Comparison of ENCODE assay signal across 1 cellular context in the genomic region with DNA sequence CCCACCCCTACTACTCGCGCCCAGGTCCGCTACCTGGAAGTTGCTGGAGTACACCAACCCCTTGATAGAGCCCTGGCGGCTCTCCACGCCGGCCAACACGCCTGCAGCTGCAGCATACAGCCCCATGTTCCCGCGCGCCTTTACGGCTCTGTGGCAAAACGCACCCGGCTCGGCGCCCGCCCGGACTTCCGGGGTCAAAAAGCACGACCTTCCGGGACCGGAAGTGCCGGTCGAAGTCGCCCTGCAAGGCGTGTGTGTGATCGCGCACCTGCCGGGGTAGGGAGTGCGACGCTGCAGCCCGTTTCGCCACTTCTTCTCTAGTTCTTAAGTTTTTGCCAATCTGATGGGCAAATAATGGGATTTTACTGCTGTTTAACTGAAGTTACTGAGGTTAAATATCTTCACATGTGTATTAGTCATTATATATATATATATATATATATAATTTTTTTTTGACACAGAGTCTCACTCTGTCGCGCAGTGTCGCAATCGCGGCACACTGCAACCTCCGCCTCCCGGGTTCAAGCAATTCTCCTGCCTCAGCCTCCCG.
A peak's percentile ranks its signal among the peaks of the same experiment; 100 is the strongest.
TF ChIP-seq lines count a peak whose summit lies in the region.

A gene (minus strand): TSS at position 162 of the 550 bp plus-strand sequence. CDS start 36 bp downstream, at position 126.

TF ChIP-seq in H1, 55 proteins besides CTCF, POLR2A, EP300 and RAD21:
- TF ChIP-seq TAF1 (IDR thresholded peaks at IDR 0.05; ENCODE audit: low read depth, low read length): peak; percentile 63; the same call in 1 of the 2 replicates
- peak in 1 of 2 experiments; percentile 59; a peak in 1 of 4 replicates for TF ChIP-seq SIN3A (conservative IDR thresholded peaks at IDR 0.05 in 1 of 2, IDR thresholded peaks at IDR 0.05 in 1 of 2; ENCODE audit: low read depth in 1 of 2, low read length in 2 of 2)
- no peak for TF ChIP-seq CBX5 (IDR thresholded peaks at IDR 0.05; ENCODE audit: low read depth, low read length)
- TF ChIP-seq, protein P1, sequence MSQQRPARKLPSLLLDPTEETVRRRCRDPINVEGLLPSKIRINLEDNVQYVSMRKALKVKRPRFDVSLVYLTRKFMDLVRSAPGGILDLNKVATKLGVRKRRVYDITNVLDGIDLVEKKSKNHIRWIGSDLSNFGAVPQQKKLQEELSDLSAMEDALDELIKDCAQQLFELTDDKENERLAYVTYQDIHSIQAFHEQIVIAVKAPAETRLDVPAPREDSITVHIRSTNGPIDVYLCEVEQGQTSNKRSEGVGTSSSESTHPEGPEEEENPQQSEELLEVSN (IDR thresholded peaks at IDR 0.05): peak; percentile 99
- no peak for TF ChIP-seq BCL11A (IDR thresholded peaks at IDR 0.05; ENCODE audit: low read depth in 2 of 2, low read length in 2 of 2)
- TF ChIP-seq CHD2 (IDR thresholded peaks at IDR 0.05; ENCODE audit: low read length): 0 out of 2 replicates have a peak, but pooled peaks have one; percentile 28
- peak; percentile 75 for TF ChIP-seq POLR2AphosphoS5 (IDR thresholded peaks at IDR 0.05; ENCODE audit: low read depth, low read length)
- TF ChIP-seq SRF (IDR thresholded peaks at IDR 0.05; ENCODE audit: low read depth, low read length): 0 out of 2 replicates have a peak, but pooled peaks have one; percentile 25
- TF ChIP-seq, protein P2, sequence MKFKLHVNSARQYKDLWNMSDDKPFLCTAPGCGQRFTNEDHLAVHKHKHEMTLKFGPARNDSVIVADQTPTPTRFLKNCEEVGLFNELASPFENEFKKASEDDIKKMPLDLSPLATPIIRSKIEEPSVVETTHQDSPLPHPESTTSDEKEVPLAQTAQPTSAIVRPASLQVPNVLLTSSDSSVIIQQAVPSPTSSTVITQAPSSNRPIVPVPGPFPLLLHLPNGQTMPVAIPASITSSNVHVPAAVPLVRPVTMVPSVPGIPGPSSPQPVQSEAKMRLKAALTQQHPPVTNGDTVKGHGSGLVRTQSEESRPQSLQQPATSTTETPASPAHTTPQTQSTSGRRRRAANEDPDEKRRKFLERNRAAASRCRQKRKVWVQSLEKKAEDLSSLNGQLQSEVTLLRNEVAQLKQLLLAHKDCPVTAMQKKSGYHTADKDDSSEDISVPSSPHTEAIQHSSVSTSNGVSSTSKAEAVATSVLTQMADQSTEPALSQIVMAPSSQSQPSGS (IDR thresholded peaks at IDR 0.05; ENCODE audit: low read length): no peak
- peak; percentile 82 for TF ChIP-seq GTF2F1 (IDR thresholded peaks at IDR 0.05; ENCODE audit: borderline replicate concordance, low read depth, low read length)
- TF ChIP-seq SIRT6 (IDR thresholded peaks at IDR 0.05; ENCODE audit: low read length): no peak
- TF ChIP-seq HDAC6 (IDR thresholded peaks at IDR 0.05; ENCODE audit: low read depth, low read length): no peak
- TF ChIP-seq NANOG (IDR thresholded peaks at IDR 0.05; ENCODE audit: insufficient read depth, low read depth, low read length, poor library complexity, severe bottlenecking): no peak
- TF ChIP-seq KDM5A (IDR thresholded peaks at IDR 0.05; ENCODE audit: low read length): no peak
- TF ChIP-seq, protein P3, sequence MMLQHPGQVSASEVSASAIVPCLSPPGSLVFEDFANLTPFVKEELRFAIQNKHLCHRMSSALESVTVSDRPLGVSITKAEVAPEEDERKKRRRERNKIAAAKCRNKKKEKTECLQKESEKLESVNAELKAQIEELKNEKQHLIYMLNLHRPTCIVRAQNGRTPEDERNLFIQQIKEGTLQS (IDR thresholded peaks at IDR 0.05; ENCODE audit: insufficient read depth, low read depth, low read length): no peak
- peak; percentile 80; the same call in 1 of the 2 replicates for TF ChIP-seq EGR1 (IDR thresholded peaks at IDR 0.05; ENCODE audit: borderline replicate concordance, low read depth, low read length)
- peak; percentile 58; the same call in 1 of the 2 replicates for TF ChIP-seq CREB1 (IDR thresholded peaks at IDR 0.05)
- TF ChIP-seq, protein P4, sequence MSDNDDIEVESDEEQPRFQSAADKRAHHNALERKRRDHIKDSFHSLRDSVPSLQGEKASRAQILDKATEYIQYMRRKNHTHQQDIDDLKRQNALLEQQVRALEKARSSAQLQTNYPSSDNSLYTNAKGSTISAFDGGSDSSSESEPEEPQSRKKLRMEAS (IDR thresholded peaks at IDR 0.05): peak; percentile 100
- 0 out of 2 replicates have a peak, but pooled peaks have one; percentile 36 for TF ChIP-seq YY1 (IDR thresholded peaks at IDR 0.05; ENCODE audit: low read depth, low read length)
- TF ChIP-seq TCF12 (IDR thresholded peaks at IDR 0.05; ENCODE audit: low read depth, low read length): peak; percentile 80
- TF ChIP-seq SAP30 (IDR thresholded peaks at IDR 0.05; ENCODE audit: insufficient read depth, insufficient replicate concordance, low read length): no peak
- TF ChIP-seq CEBPB (IDR thresholded peaks at IDR 0.05; ENCODE audit: low read depth, low read length): no peak; the same call in 1 of the 2 replicates
- no peak for TF ChIP-seq NRF1 (IDR thresholded peaks at IDR 0.05; ENCODE audit: low read depth, low read length)
- TF ChIP-seq JUN (IDR thresholded peaks at IDR 0.05; ENCODE audit: low read depth, low read length): no peak
- peak; percentile 39 for TF ChIP-seq KDM4A (IDR thresholded peaks at IDR 0.05; ENCODE audit: low read depth, low read length, severe bottlenecking)
- TF ChIP-seq KDM1A (IDR thresholded peaks at IDR 0.05; ENCODE audit: borderline replicate concordance, low read length): no peak
- TF ChIP-seq HDAC2 (IDR thresholded peaks at IDR 0.05; ENCODE audit: borderline replicate concordance in 1 of 2, low read depth in 2 of 2, low read length in 2 of 2): 0 out of 4 replicates have a peak, but pooled peaks of 1 of the 2 experiments have one; percentile 66
- TF ChIP-seq PHF8 (conservative IDR thresholded peaks at IDR 0.05; ENCODE audit: low read depth, low read length): peak; percentile 81
- TF ChIP-seq GABPA (IDR thresholded peaks at IDR 0.05; ENCODE audit: borderline replicate concordance, insufficient read depth, low read length): peak; percentile 92
- TF ChIP-seq ASH2L (IDR thresholded peaks at IDR 0.05; ENCODE audit: low read length): peak; percentile 47
- no peak for TF ChIP-seq FOSL1 (IDR thresholded peaks at IDR 0.05; ENCODE audit: insufficient read depth, low read depth, low read length)
- no peak for TF ChIP-seq SUZ12 (IDR thresholded peaks at IDR 0.05; ENCODE audit: low read length)
- TF ChIP-seq CHD1 (IDR thresholded peaks at IDR 0.05; ENCODE audit: low read depth, low read length): no peak
- TF ChIP-seq TBP (IDR thresholded peaks at IDR 0.05; ENCODE audit: low read depth, low read length): peak; percentile 65; the same call in 1 of the 2 replicates
- TF ChIP-seq RXRA (IDR thresholded peaks at IDR 0.05; ENCODE audit: insufficient read depth, low read depth, low read length): no peak
